ENCODE assay signal across 8 cellular contexts in the genomic region with DNA sequence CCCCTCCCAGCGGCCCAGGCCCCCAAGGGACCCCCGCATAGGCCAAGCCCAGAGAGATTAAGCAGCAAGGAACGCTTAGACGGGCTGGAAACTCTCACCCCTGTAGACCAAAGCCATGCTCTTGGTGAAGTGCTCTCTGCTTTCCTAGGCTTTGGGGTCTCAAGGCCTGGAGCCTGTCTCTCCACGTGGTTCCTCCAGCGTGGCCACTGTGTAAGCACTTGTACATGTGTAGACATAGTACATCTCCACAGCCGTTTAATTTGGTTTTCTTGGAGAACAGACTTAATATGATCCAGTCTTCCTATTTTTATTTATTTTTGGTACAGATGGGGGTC. TPM values are rescaled to one million over a fixed set of nuclear protein-coding genes. Genes with fewer than 3 reads are reported as not detected.
DNase-seq lines count a peak whose midpoint lies in the region; ATAC-seq, FAIRE-seq and TF ChIP-seq lines count a peak whose summit lies in the region.

No MANE protein-coding gene starts in this region.

- peak overlapping the region; percentile 82 for H3K4me3 Mint-ChIP-seq in activated CD8-positive, alpha-beta T cell treated with anti-CD3 and anti-CD28 coated beads for 36 hours

- H3K27me3 Mint-ChIP-seq in activated CD8-positive, alpha-beta T cell treated with anti-CD3 and anti-CD28 coated beads for 36 hours, result no peaks in the 10 kb centered on the region

- peaks cover 4 to 22% of the 10 kb centered on the region in 2 experiments; a peak in 2 of 4 replicates for H3K36me3 ChIP-seq in HCT116 (ENCODE audit: control insufficient read depth in 1 of 2, insufficient read depth in 2 of 2, low read length in 2 of 2)
- H3K36me3 ChIP-seq in kidney (ENCODE audit: control insufficient read depth in 1 of 2, insufficient read depth in 2 of 2, low read length in 2 of 2), result no peaks in the 10 kb centered on the region
- peaks cover 0 to 5% (median 0%) of the 10 kb centered on the region in 3 donors for H3K36me3 ChIP-seq in tibial artery

- CTCF ChIA-PET in HCT116 (lab: Charles Lee), result no interaction called here
- CTCF ChIA-PET in activated CD8-positive, alpha-beta T cell treated with anti-CD3 and anti-CD28 coated beads for 36 hours (lab: Charles Lee), result interaction anchor here (1.0 kb wide), 1 partner anchor 283 kb away, joined by 3 read pairs; no protein-coding TSS in a partner anchor

- RAD21 ChIA-PET in HCT116 (lab: Charles Lee; ENCODE audit: low non-redundant PET in 1 of 2, low total read pairs in 2 of 2, uncharacterized antibody in 2 of 2, unreplicated experiment in 2 of 2), result no interaction called here

- no peaks in the 10 kb centered on the region for H3K9me2 ChIP-seq in HCT116 (ENCODE audit: insufficient read depth)

- peak overlapping the region; percentile 88 for H3K4me2 ChIP-seq in HCT116 (ENCODE audit: low read length)

- TF ChIP-seq RAD21 in HCT116 (IDR thresholded peaks at IDR 0.05; ENCODE audit: low read depth), result no peak

- H3K4me1 ChIP-seq in HCT116 (ENCODE audit: control insufficient read depth in 1 of 2, insufficient read depth in 2 of 2, low read length in 2 of 2) (peaks cover 12 to 36% of the 10 kb centered on the region in 2 experiments), kidney (ENCODE audit: control insufficient read depth in 1 of 2, insufficient read depth in 1 of 2, low read depth in 1 of 2, low read length in 2 of 2) (peaks cover 7 to 20% of the 10 kb centered on the region in 2 donors), tibial artery (peaks cover 5 to 47% (median 26%) of the 10 kb centered on the region in 4 donors)

- no peaks in the 10 kb centered on the region for H4K20me1 ChIP-seq in HCT116 (ENCODE audit: insufficient read depth)

- peaks cover 61% of the 10 kb centered on the region for H3K4me1 Mint-ChIP-seq in activated CD8-positive, alpha-beta T cell treated with anti-CD3 and anti-CD28 coated beads for 36 hours (ENCODE audit: low read depth)

- H3K79me2 ChIP-seq in HCT116 (ENCODE audit: insufficient read depth, low read length), result peaks cover 58% of the 10 kb centered on the region

- intact Hi-C loops in HCT116 (cut with micrococcal nuclease) (loop anchor here (5.0 kb wide), 1 partner anchor 425 kb away; no protein-coding TSS in a partner anchor), kidney (cut with DNase I) (no loop called here), tibial artery (cut with DNase I; ENCODE audit: low total_unique reads) (no loop called here)
- intact Hi-C loops in activated CD8-positive, alpha-beta T cell treated with anti-CD3 and anti-CD28 coated beads for 36 hours (cut with micrococcal nuclease), result no loop called here

- H3K27ac ChIP-seq in HCT116 (ENCODE audit: low read depth, low read length) (peak overlapping the region; percentile 97), kidney (ENCODE audit: low read depth in 2 of 2, low read length in 2 of 2) (peak overlapping the region in 1 of 2 donors; percentile 74), tibial artery (peak overlapping the region; percentile 75 to 90)

- POLR2A ChIA-PET in HCT116 (lab: Charles Lee), result no interaction called here
- POLR2A ChIA-PET in activated CD8-positive, alpha-beta T cell treated with anti-CD3 and anti-CD28 coated beads for 36 hours (lab: Charles Lee), result interaction anchor here (0.6 to 1.6 kb wide), 8 partner anchors 11 to 95 kb away, joined by 3 to 14 read pairs (median 3); a partner anchor contains a TSS

- no peak overlapping the region for H2AFZ ChIP-seq in HCT116 (ENCODE audit: low read depth, low read length, poor library complexity, severe bottlenecking)

- ATAC-seq in HCT116 (peak; percentile 6; the same call in 1 of the 2 replicates), GM21423 (IDR thresholded peaks at IDR 0.05; ENCODE audit: unreplicated experiment) (no peak)
- ATAC-seq in activated CD8-positive, alpha-beta T cell treated with anti-CD3 and anti-CD28 coated beads for 36 hours, result no peak

- peaks cover 6% of the 10 kb centered on the region for H3K9me3 Mint-ChIP-seq in activated CD8-positive, alpha-beta T cell treated with anti-CD3 and anti-CD28 coated beads for 36 hours

- DNase-seq in AG09309 (ENCODE audit: low read depth) (no peak), HCT116 (ENCODE audit: low read depth, low spot score) (no peak), kidney (no peak), tibial artery (no peak), epidermal melanocyte (ENCODE audit: insufficient read length, low spot score) (no peak), NCI-H187 treated with DMSO at 0.1 percent for 48 hours (lab: John Stamatoyannopoulos, UW) (no peak)
- peak; percentile 34 for DNase-seq in activated CD8-positive, alpha-beta T cell treated with anti-CD3 and anti-CD28 coated beads for 36 hours

- no peak for FAIRE-seq in kidney (lab: Jason Lieb, UNC)

- no peak for TF ChIP-seq POLR2A in HCT116 (IDR thresholded peaks at IDR 0.05; ENCODE audit: borderline replicate concordance, extremely low read depth, insufficient read depth, insufficient read length)

- H3K27ac Mint-ChIP-seq in activated CD8-positive, alpha-beta T cell treated with anti-CD3 and anti-CD28 coated beads for 36 hours, result peak overlapping the region; percentile 87

- H3K9ac ChIP-seq in HCT116 (ENCODE audit: low read length), result peak overlapping the region; percentile 92
- peak overlapping the region; percentile 43 to 67 for H3K9ac ChIP-seq in kidney (ENCODE audit: low read length in 2 of 2)

- H3K36me3 Mint-ChIP-seq in activated CD8-positive, alpha-beta T cell treated with anti-CD3 and anti-CD28 coated beads for 36 hours (ENCODE audit: low read depth), result peaks cover 50% of the 10 kb centered on the region

- H3K4me3 ChIP-seq in AG09309 (ENCODE audit: control insufficient read depth, low read depth, low read length) (peak overlapping the region; percentile 82), HCT116 (replicated peaks in 1 of 2; ENCODE audit: low read depth in 1 of 2, low read length in 2 of 2) (peak overlapping the region; percentile 69 to 79), kidney (ENCODE audit: low read length in 2 of 2) (peak overlapping the region; percentile 78 to 80), tibial artery (peak overlapping the region; percentile 71 to 88)

- H3K9me3 ChIP-seq in HCT116 (ENCODE audit: control insufficient read depth in 1 of 2, insufficient read depth in 1 of 2, low read depth in 1 of 2, low read length in 2 of 2), result no peaks in the 10 kb centered on the region
- H3K9me3 ChIP-seq in kidney (ENCODE audit: control insufficient read depth in 1 of 2, low read length in 2 of 2), result no peaks in the 10 kb centered on the region
- H3K9me3 ChIP-seq in tibial artery, result no peaks in the 10 kb centered on the region

- no TSS peak for BruUV-seq in HCT116 (replicated peaks; lab: Mats Ljungman, UMichigan)

- H3K27me3 ChIP-seq in HCT116 (ENCODE audit: insufficient read depth, low read length) (no peaks in the 10 kb centered on the region), tibial artery (no peaks in the 10 kb centered on the region)

- TF ChIP-seq CTCF in AG09309 (IDR thresholded peaks at IDR 0.05; ENCODE audit: control insufficient read depth, insufficient read depth, low read depth, low read length, missing control alignments), result no peak
- TF ChIP-seq CTCF in HCT116 (IDR thresholded peaks at IDR 0.05 in 2 of 3, conservative IDR thresholded peaks at IDR 0.05 in 1 of 3; ENCODE audit: borderline replicate concordance in 1 of 3, insufficient read depth in 1 of 3, low read depth in 2 of 3, low read length in 2 of 3), result no peak
- no peak for TF ChIP-seq CTCF in activated CD8-positive, alpha-beta T cell treated with anti-CD3 and anti-CD28 coated beads for 36 hours (IDR thresholded peaks at IDR 0.05)
- no peak for TF ChIP-seq CTCF in kidney (IDR thresholded peaks at IDR 0.05; ENCODE audit: borderline replicate concordance, extremely low read depth, insufficient read depth)
- no peak for TF ChIP-seq CTCF in tibial artery (IDR thresholded peaks at IDR 0.05)

TF ChIP-seq in HCT116, 20 proteins besides CTCF, POLR2A, EP300 and RAD21:
- no peak for TF ChIP-seq JUND (IDR thresholded peaks at IDR 0.05)
- TF ChIP-seq, protein P1, sequence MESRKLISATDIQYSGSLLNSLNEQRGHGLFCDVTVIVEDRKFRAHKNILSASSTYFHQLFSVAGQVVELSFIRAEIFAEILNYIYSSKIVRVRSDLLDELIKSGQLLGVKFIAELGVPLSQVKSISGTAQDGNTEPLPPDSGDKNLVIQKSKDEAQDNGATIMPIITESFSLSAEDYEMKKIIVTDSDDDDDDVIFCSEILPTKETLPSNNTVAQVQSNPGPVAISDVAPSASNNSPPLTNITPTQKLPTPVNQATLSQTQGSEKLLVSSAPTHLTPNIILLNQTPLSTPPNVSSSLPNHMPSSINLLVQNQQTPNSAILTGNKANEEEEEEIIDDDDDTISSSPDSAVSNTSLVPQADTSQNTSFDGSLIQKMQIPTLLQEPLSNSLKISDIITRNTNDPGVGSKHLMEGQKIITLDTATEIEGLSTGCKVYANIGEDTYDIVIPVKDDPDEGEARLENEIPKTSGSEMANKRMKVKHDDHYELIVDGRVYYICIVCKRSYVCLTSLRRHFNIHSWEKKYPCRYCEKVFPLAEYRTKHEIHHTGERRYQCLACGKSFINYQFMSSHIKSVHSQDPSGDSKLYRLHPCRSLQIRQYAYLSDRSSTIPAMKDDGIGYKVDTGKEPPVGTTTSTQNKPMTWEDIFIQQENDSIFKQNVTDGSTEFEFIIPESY (IDR thresholded peaks at IDR 0.05; ENCODE audit: extremely low read depth, insufficient replicate concordance, low read length), result no peak
TF ChIP-seq in HCT116: peak in this region for 0.

RNA-seq across cellular contexts. Expression of a gene that starts 1.1 kb away (rescaled TPM):
- total RNA-seq in HCT116 (2021; ENCODE audit: unreplicated experiment) (22.1 TPM), kidney (11.7 TPM)
- polyA plus RNA-seq in HCT116 (2012), result 4.3 and 7.1 TPM in 2 replicates
- 10 to 100 TPM; 16.1 to 17.5 TPM for total RNA-seq in activated CD8-positive, alpha-beta T cell treated with anti-CD3 and anti-CD28 coated beads for 36 hours
- polyA plus RNA-seq in kidney (ENCODE audit: insufficient read depth, low read depth, low replicate concordance), result 8.8 TPM

RNA-seq across cellular contexts. Expression of a gene that starts 17.0 kb away (rescaled TPM):
- total RNA-seq in HCT116 (2021; ENCODE audit: unreplicated experiment) (0.54 TPM), kidney (0.72 TPM)
- 0.19 and 0.23 TPM in 2 replicates for polyA plus RNA-seq in HCT116 (2012)
- under 1 TPM; 0.18 to 0.32 TPM for total RNA-seq in activated CD8-positive, alpha-beta T cell treated with anti-CD3 and anti-CD28 coated beads for 36 hours
- polyA plus RNA-seq in kidney (ENCODE audit: insufficient read depth, low read depth, low replicate concordance), result 0.39 TPM

RNA-seq across cellular contexts. Expression of a gene that starts 17.7 kb away (rescaled TPM):
- total RNA-seq in HCT116 (2021; ENCODE audit: unreplicated experiment), result 48.1 TPM
- polyA plus RNA-seq in HCT116 (2012), result 25.2 and 30.0 TPM in 2 replicates
- 10 to 100 TPM; 34.2 to 41.0 TPM for total RNA-seq in activated CD8-positive, alpha-beta T cell treated with anti-CD3 and anti-CD28 coated beads for 36 hours
- 29.8 TPM for total RNA-seq in kidney
- 9.3 TPM for polyA plus RNA-seq in kidney (ENCODE audit: insufficient read depth, low read depth, low replicate concordance)

RNA-seq across cellular contexts. Expression of a gene that starts 26.9 kb away (rescaled TPM):
- total RNA-seq in HCT116 (2021; ENCODE audit: unreplicated experiment) (0.30 TPM), kidney (0.38 TPM)
- 0.05 and 0.06 TPM in 2 replicates for polyA plus RNA-seq in HCT116 (2012)
- under 1 TPM in 1 of 2 experiments, not detected in 1; 0.13 TPM for total RNA-seq in activated CD8-positive, alpha-beta T cell treated with anti-CD3 and anti-CD28 coated beads for 36 hours
- not detected for polyA plus RNA-seq in kidney (ENCODE audit: insufficient read depth, low read depth, low replicate concordance)
